In genomic region chr17:5902671-5903070, GRCh38 we compare ENCODE assay signal across 20 cellular contexts.
"Had no signal": no experiment of that assay in that cellular context is flagged by ENCODE, and none has a peak within 500 bp of the region (broad histone marks: within the 10 kb centered on the region; RNA-seq: fewer than 3 reads in every experiment).

No MANE protein-coding gene starts in this region.

- H3K4me3 ChIP-seq: esophagus squamous epithelium, gastroesophageal sphincter, left ventricle myocardium inferior, lower lobe of right lung, right atrium auricular region, sigmoid colon, stomach, thoracic aorta, transverse colon had no signal

- H3K4me1 Mint-ChIP-seq: memory B cell had no signal

- H3K27ac ChIP-seq: esophagus squamous epithelium, gastroesophageal sphincter, left ventricle myocardium inferior, lower lobe of right lung, right atrium auricular region, sigmoid colon, stomach, thoracic aorta, transverse colon had no signal

- H3K4me1 ChIP-seq: esophagus squamous epithelium, gastroesophageal sphincter, left ventricle myocardium inferior, lower lobe of right lung, right atrium auricular region, sigmoid colon, stomach, transverse colon had no signal

- DNase-seq: effector memory CD8-positive, alpha-beta T cell; esophagus squamous epithelium; foreskin fibroblast; kidney; left cardiac atrium; left ventricle myocardium inferior; lower lobe of right lung; posterior cingulate gyrus; sigmoid colon; small intestine; stimulated activated CD4-positive, alpha-beta T cell treated with anti-CD3 and anti-CD28 coated beads, Interleukin-12 subunit alpha, Interleukin-12 subunit beta, amount 100 ng/mL, for 4 hours; stimulated activated naive CD4-positive, alpha-beta T cell; stomach; transverse colon had no signal

- H3K27ac Mint-ChIP-seq: effector memory CD8-positive, alpha-beta T cell; memory B cell; mesothelial cell of epicardium; natural killer cell treated with Interleukin-12 subunit alpha and Interleukin-12 subunit beta and Interleukin-15 and Interleukin-18, amount 100 ng/mL, for 72 hours had no signal

- FAIRE-seq: kidney, small intestine had no signal

- H3K9me3 Mint-ChIP-seq: natural killer cell treated with Interleukin-12 subunit alpha and Interleukin-12 subunit beta and Interleukin-15 and Interleukin-18, amount 100 ng/mL, for 72 hours had no signal

- H3K36me3 Mint-ChIP-seq: memory B cell; mesothelial cell of epicardium; natural killer cell treated with Interleukin-12 subunit alpha and Interleukin-12 subunit beta and Interleukin-15 and Interleukin-18, amount 100 ng/mL, for 72 hours had no signal

- H3K9me3 ChIP-seq: sigmoid colon, transverse colon had no signal

- H3K27me3 Mint-ChIP-seq: memory B cell had no signal

- H3K27me3 ChIP-seq: right atrium auricular region, sigmoid colon, transverse colon had no signal

- H3K4me3 Mint-ChIP-seq: effector memory CD8-positive, alpha-beta T cell; memory B cell; mesothelial cell of epicardium; natural killer cell treated with Interleukin-12 subunit alpha and Interleukin-12 subunit beta and Interleukin-15 and Interleukin-18, amount 100 ng/mL, for 72 hours had no signal

- H3K36me3 ChIP-seq: esophagus squamous epithelium, gastroesophageal sphincter, left ventricle myocardium inferior, lower lobe of right lung, right atrium auricular region, sigmoid colon, stomach, thoracic aorta, transverse colon had no signal
